34 cellular contexts compared by ENCODE assay signal in the genomic region with DNA sequence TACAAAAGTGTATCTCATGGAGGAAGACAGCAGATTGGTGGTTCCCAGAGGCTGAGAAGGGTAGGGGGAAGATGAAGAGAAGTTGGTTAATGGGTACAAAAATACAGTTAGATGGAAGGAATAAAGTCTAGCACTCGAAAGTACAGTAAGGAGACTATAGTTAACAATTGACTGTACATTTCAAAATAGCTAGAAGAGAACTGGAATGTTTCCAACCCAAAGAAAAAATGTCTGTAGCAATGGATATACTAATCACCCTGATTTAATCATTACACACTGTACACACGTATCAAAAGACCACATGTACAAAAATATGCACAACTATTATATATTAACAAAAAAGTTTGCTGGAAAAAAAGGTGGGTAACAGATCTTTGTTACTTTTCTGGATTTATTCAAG. TPM values are rescaled to one million over a fixed set of nuclear protein-coding genes. Genes with fewer than 3 reads are reported as not detected.
"Had no signal": no experiment of that assay in that cellular context is flagged by ENCODE, and none has a peak within 500 bp of the region (broad histone marks: within the 10 kb centered on the region; RNA-seq: fewer than 3 reads in every experiment).

No MANE protein-coding gene starts in this region.

- H3K27ac ChIP-seq: adrenal gland, body of pancreas, breast epithelium, KMS-11, Peyer's patch, RWPE1, VCaP had no signal

- FAIRE-seq: astrocyte had no signal

- H3K4me2 ChIP-seq: KMS-11 had no signal

- H3K27me3 ChIP-seq: adrenal gland, body of pancreas, breast epithelium, Peyer's patch had no signal

- H3K4me3 Mint-ChIP-seq: activated B cell treated with CpG ODN at 0.5 μM for 24 hours; activated CD4-positive, alpha-beta memory T cell treated with anti-CD3 and anti-CD28 coated beads for 36 hours; activated naive CD4-positive, alpha-beta T cell treated with anti-CD3 and anti-CD28 coated beads for 36 hours; activated T-cell treated with anti-CD3 and anti-CD28 coated beads, Interleukin-2, amount 50 U/mL, for 4 hours; activated T-helper 1 cell treated with anti-CD3 and anti-CD28 coated beads, Interleukin-12 subunit alpha, Interleukin-12 subunit beta, Interleukin-2, Interleukin-4 antibody, amounts not matched to agents 30 ng/mL and 10 ng/mL and 1 ng/mL, durations not matched to agents 14 hours and 24 hours and 36 hours; T-cell; T-helper 17 cell had no signal

- H3K9me3 Mint-ChIP-seq: activated B cell treated with CpG ODN at 0.5 μM for 24 hours; activated CD4-positive, alpha-beta memory T cell treated with anti-CD3 and anti-CD28 coated beads for 36 hours; activated naive CD4-positive, alpha-beta T cell treated with anti-CD3 and anti-CD28 coated beads for 36 hours; activated T-cell treated with anti-CD3 and anti-CD28 coated beads, Interleukin-2, amount 50 U/mL, for 4 hours; activated T-helper 1 cell treated with anti-CD3 and anti-CD28 coated beads, Interleukin-12 subunit alpha, Interleukin-12 subunit beta, Interleukin-2, Interleukin-4 antibody, amounts not matched to agents 30 ng/mL and 10 ng/mL and 1 ng/mL, durations not matched to agents 14 hours and 24 hours and 36 hours had no signal

- H3K27ac Mint-ChIP-seq: activated B cell treated with CpG ODN at 0.5 μM for 24 hours; activated CD4-positive, alpha-beta memory T cell treated with anti-CD3 and anti-CD28 coated beads for 36 hours; activated naive CD4-positive, alpha-beta T cell treated with anti-CD3 and anti-CD28 coated beads for 36 hours; activated T-helper 1 cell treated with anti-CD3 and anti-CD28 coated beads, Interleukin-12 subunit alpha, Interleukin-12 subunit beta, Interleukin-2, Interleukin-4 antibody, amounts not matched to agents 30 ng/mL and 10 ng/mL and 1 ng/mL, durations not matched to agents 14 hours and 24 hours and 36 hours; T-cell; T-helper 17 cell had no signal

- ATAC-seq: activated naive CD4-positive, alpha-beta T cell treated with anti-CD3 and anti-CD28 coated beads, Interleukin-2, amount 50 U/mL, for 72 hours; activated T-cell treated with anti-CD3 and anti-CD28 coated beads, Interleukin-2, amount 50 U/mL, for 4 hours; body of pancreas; PC-3; Right ventricle myocardium inferior; SK-N-SH treated with all-trans-retinoic acid at 6 μM for 48 hours; T-cell; T-helper 17 cell had no signal

- H3K4me3 ChIP-seq: adrenal gland, body of pancreas, breast epithelium, Peyer's patch had no signal

- H3K36me3 ChIP-seq: adrenal gland, breast epithelium, Peyer's patch had no signal

- H3K9ac ChIP-seq: KMS-11 had no signal

- H3K4me1 Mint-ChIP-seq: activated B cell treated with CpG ODN at 0.5 μM for 24 hours, T-cell, T-helper 17 cell had no signal

- H3K27me3 Mint-ChIP-seq: activated B cell treated with CpG ODN at 0.5 μM for 24 hours; activated CD4-positive, alpha-beta memory T cell treated with anti-CD3 and anti-CD28 coated beads for 36 hours; T-cell; T-helper 17 cell had no signal

- DNase-seq: activated B cell treated with CpG ODN at 0.5 μM for 24 hours; activated CD4-positive, alpha-beta memory T cell treated with anti-CD3 and anti-CD28 coated beads for 36 hours; activated CD4-positive, alpha-beta T cell treated with anti-CD3 and anti-CD28 coated beads for 4 hours; activated CD4-positive, alpha-beta T cell treated with anti-CD3 and anti-CD28 coated beads, Interleukin-2, amount 50 U/mL, for 1 hour; activated CD4-positive, CD25-positive, alpha-beta regulatory T cell treated with anti-CD3 and anti-CD28 coated beads, Interleukin-2, amount 50 U/mL, for 72 hours; activated CD8-positive, alpha-beta memory T cell treated with anti-CD3 and anti-CD28 coated beads, Interleukin-2, amount 50 U/mL, for 4 hours; activated gamma-delta T cell treated with Interleukin-2 at 50 U/mL for 16 hours; activated naive CD4-positive, alpha-beta T cell treated with anti-CD3 and anti-CD28 coated beads for 36 hours; activated T-cell treated with anti-CD3 and anti-CD28 coated beads for 4 hours; activated T-cell treated with anti-CD3 and anti-CD28 coated beads, Interleukin-2, amount 50 U/mL, for 4 hours; adrenal gland; body of pancreas; MM.1S; MV-4-11; NCI-H1092; NCI-H1436 treated with DMSO at 0.1 percent for 48 hours; NCI-H1694 treated with DMSO at 0.1 percent for 48 hours; NCI-H2029; NCI-H345; NCI-H524 treated with DMSO at 0.1 percent for 48 hours; PC-3; Peyer's patch; SIG-M5; T-cell; T-helper 17 cell had no signal

- H3K4me1 ChIP-seq: adrenal gland, breast epithelium, Peyer's patch had no signal

- H3K9me3 ChIP-seq: adrenal gland, body of pancreas, breast epithelium had no signal

- H3K36me3 Mint-ChIP-seq: activated CD4-positive, alpha-beta memory T cell treated with anti-CD3 and anti-CD28 coated beads for 36 hours; activated naive CD4-positive, alpha-beta T cell treated with anti-CD3 and anti-CD28 coated beads, Interleukin-2, amount 50 U/mL, for 72 hours; T-cell had no signal

RNA-seq across cellular contexts. Expression of a gene that starts 57.3 kb away (rescaled TPM):
- total RNA-seq: activated CD4-positive, alpha-beta memory T cell treated with anti-CD3 and anti-CD28 coated beads for 36 hours; activated naive CD4-positive, alpha-beta T cell treated with anti-CD3 and anti-CD28 coated beads for 36 hours; activated naive CD4-positive, alpha-beta T cell treated with anti-CD3 and anti-CD28 coated beads, Interleukin-2, amount 50 U/mL, for 72 hours; activated T-cell treated with anti-CD3 and anti-CD28 coated beads, Interleukin-2, amount 50 U/mL, for 4 hours; activated T-helper 1 cell treated with anti-CD3 and anti-CD28 coated beads, Interleukin-12 subunit alpha, Interleukin-12 subunit beta, Interleukin-2, Interleukin-4 antibody, amounts not matched to agents 30 ng/mL and 10 ng/mL and 1 ng/mL, durations not matched to agents 14 hours and 24 hours and 36 hours had no signal
